ENCODE assay signal across 8 cellular contexts in the genomic region with DNA sequence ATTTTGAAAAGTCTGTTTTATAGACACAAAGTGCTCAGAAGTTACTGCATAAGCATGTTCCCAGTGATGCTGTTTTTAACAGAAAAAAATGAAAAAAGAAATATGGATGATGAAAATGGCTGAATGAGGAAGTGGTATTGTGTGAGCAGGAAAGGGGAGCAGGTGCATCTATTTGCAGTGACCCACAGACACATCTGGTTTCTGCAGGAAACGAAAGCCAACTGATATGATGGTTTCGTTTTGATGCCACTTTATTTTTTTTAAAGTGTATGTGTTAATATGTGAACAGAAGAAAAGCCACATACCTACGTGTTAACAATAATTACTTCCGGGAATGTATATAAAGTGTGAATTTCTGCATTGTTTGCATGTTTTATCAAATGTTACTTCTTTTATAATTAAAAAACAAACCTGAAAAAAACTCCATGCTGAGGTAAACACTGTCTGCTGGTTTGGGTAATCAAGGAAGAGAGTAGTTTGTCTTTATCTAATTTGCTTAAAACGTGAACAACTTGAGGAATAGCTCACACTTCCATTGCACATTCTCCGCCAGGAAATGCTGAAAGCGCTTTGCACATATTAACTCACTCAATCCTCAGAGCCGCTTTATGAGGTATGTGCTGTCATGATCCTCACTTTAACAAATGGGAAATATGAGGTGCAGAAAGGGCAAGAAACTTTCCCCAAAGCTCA.
DNase-seq lines count a peak whose midpoint lies in the region; ATAC-seq and TF ChIP-seq lines count a peak whose summit lies in the region.

No MANE protein-coding gene starts in this region.

- H3K27me3 Mint-ChIP-seq in CD4-positive, alpha-beta T cell: no peaks in the 10 kb centered on the region
- no peaks in the 10 kb centered on the region for H3K27me3 Mint-ChIP-seq in WTC11 (ENCODE audit: low read depth)

- peak overlapping the region; percentile 79 for H3K4me2 ChIP-seq in SU-DHL-6 (ENCODE audit: low read depth, low read length, poor library complexity, severe bottlenecking)

- no peaks in the 10 kb centered on the region for H3K9me3 Mint-ChIP-seq in CD4-positive, alpha-beta T cell
- H3K9me3 Mint-ChIP-seq in WTC11: 0 out of 2 replicates have a peak, but pooled peaks cover 6% of the 10 kb centered on the region

- H3K27ac Mint-ChIP-seq in CD4-positive, alpha-beta T cell: peak overlapping the region; percentile 21
- H3K27ac Mint-ChIP-seq in WTC11: no peak overlapping the region

- no peak overlapping the region for H3K27ac ChIP-seq in CD4-positive, alpha-beta T cell (ENCODE audit: low read depth, low read length)
- peak overlapping the region; percentile 99 for H3K27ac ChIP-seq in SU-DHL-6 (ENCODE audit: low read depth, low read length)

- CTCF ChIA-PET in CD4-positive, alpha-beta T cell (lab: Charles Lee): no interaction called here
- CTCF ChIA-PET in WTC11 (lab: Charles Lee): no interaction called here

- peak overlapping the region; percentile 65 for H3K9ac ChIP-seq in SU-DHL-6 (ENCODE audit: low read length)

- DNase-seq in CD4-positive, alpha-beta T cell: peak in 1 of 10 experiments; percentile 17
- DNase-seq in SK-N-DZ (ENCODE audit: low spot score) (no peak), cerebellum (ENCODE audit: low spot score) (no peak), omental fat pad (ENCODE audit: low spot score) (no peak), WTC11 (ENCODE audit: low spot score) (no peak)

- peak overlapping the region; percentile 37 for H2AFZ ChIP-seq in SU-DHL-6 (ENCODE audit: low read depth, low read length, severe bottlenecking)

- peaks cover 31% of the 10 kb centered on the region for H3F3A ChIP-seq in SU-DHL-6 (ENCODE audit: insufficient read depth)

- intact Hi-C loops in CD4-positive, alpha-beta T cell (cut with DNase I, micrococcal nuclease): no loop called here

- peak overlapping the region; percentile 37 for H3K4me3 ChIP-seq in SU-DHL-6 (ENCODE audit: insufficient read depth, low read length, poor library complexity, severe bottlenecking)

- H3K4me3 Mint-ChIP-seq in CD4-positive, alpha-beta T cell: peak overlapping the region; percentile 79
- H3K4me3 Mint-ChIP-seq in WTC11: no peak overlapping the region

- no peaks in the 10 kb centered on the region for H3K36me3 ChIP-seq in SU-DHL-6 (ENCODE audit: low read length)

- H3K9me2 ChIP-seq in SU-DHL-6 (replicated peaks; ENCODE audit: insufficient read depth, low read length): no peaks in the 10 kb centered on the region

- H3K79me2 ChIP-seq in SU-DHL-6 (ENCODE audit: insufficient read depth, low read length): no peaks in the 10 kb centered on the region

- H3K36me3 Mint-ChIP-seq in CD4-positive, alpha-beta T cell (ENCODE audit: low read depth): no peaks in the 10 kb centered on the region
- no peaks in the 10 kb centered on the region for H3K36me3 Mint-ChIP-seq in WTC11

- peaks cover 27% of the 10 kb centered on the region for H3K4me1 Mint-ChIP-seq in CD4-positive, alpha-beta T cell (ENCODE audit: low read depth)
- peaks cover 6% of the 10 kb centered on the region for H3K4me1 Mint-ChIP-seq in WTC11

- H3K27me3 ChIP-seq in CD4-positive, alpha-beta T cell (ENCODE audit: control insufficient read depth, insufficient read depth, low read length): no peaks in the 10 kb centered on the region
- no peaks in the 10 kb centered on the region for H3K27me3 ChIP-seq in SU-DHL-6 (ENCODE audit: low read length)

- POLR2A ChIA-PET in CD4-positive, alpha-beta T cell (lab: Charles Lee): interaction anchor here (0.7 kb wide), 1 partner anchor 1009 kb away, joined by 3 read pairs; no protein-coding TSS in a partner anchor
- POLR2A ChIA-PET in WTC11 (lab: Charles Lee): no interaction called here

- no peaks in the 10 kb centered on the region for H3K9me3 ChIP-seq in CD4-positive, alpha-beta T cell (ENCODE audit: control insufficient read depth, low read length)
- no peaks in the 10 kb centered on the region for H3K9me3 ChIP-seq in SU-DHL-6 (ENCODE audit: insufficient read depth, low read length)

- no peaks in the 10 kb centered on the region for H4K20me1 ChIP-seq in SU-DHL-6 (ENCODE audit: low read depth, low read length)

- no peak for TF ChIP-seq CTCF in CD4-positive, alpha-beta T cell (IDR thresholded peaks at IDR 0.05)
- no peak for TF ChIP-seq CTCF in SU-DHL-6 (IDR thresholded peaks at IDR 0.05; ENCODE audit: insufficient read depth, low read length, poor library complexity, severe bottlenecking)
- TF ChIP-seq CTCF in omental fat pad (IDR thresholded peaks at IDR 0.05): no peak
- no peak for TF ChIP-seq CTCF in WTC11 (IDR thresholded peaks at IDR 0.05)

- ATAC-seq in CD4-positive, alpha-beta T cell (ENCODE audit: poor library complexity): peak; percentile 73
- ATAC-seq in GM19023 (IDR thresholded peaks at IDR 0.05; ENCODE audit: unreplicated experiment): peak; percentile 64
- peak; percentile 77 for ATAC-seq in HG03066 (IDR thresholded peaks at IDR 0.05; ENCODE audit: low read depth, unreplicated experiment)
- ATAC-seq in omental fat pad (ENCODE audit: low FRiP score): no peak
- ATAC-seq in WTC11: no peak

TF ChIP-seq in WTC11, 78 proteins besides CTCF, POLR2A, EP300 and RAD21:
- TF ChIP-seq FOXP1 (CRISPR knock-in tag; IDR thresholded peaks at IDR 0.05; ENCODE audit: borderline replicate concordance): no peak

Comparison
In these comparisons a context has a peak if more than half of its experiments do, and no peak if none do; other contexts are left out.
1. ATAC-seq: peak in CD4-positive, alpha-beta T cell (single experiment), GM19023 (single experiment) and HG03066 (single experiment); none in omental fat pad (single experiment) and WTC11 (single experiment).